Comparison of ENCODE assay signal across 10 cellular contexts in the genomic region with DNA sequence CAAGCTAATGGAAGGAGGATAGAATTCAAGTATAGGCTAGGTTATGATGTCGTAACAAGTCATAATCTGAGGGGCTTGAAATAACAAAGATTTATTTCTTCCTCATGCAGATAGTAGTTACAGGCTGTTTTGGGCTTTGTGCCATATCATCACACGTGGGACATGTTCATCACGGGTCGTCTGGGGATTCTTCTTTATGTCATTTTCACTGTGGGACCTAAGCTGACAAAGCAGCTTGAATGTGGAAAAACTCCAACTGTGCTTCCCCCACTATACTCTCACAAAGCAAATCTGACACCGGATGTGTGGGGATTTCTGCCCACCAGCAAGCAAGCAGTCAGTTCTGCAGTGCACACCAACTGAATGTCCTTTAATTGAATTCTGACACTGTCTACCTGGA.
"Had no signal": no experiment of that assay in that cellular context is flagged by ENCODE, and none has a peak within 500 bp of the region (broad histone marks: within the 10 kb centered on the region; RNA-seq: fewer than 3 reads in every experiment).

No MANE protein-coding gene starts in this region.

- DNase-seq: activated CD8-positive, alpha-beta memory T cell treated with anti-CD3 and anti-CD28 coated beads, Interleukin-2, amount 50 U/mL, for 4 hours; activated CD8-positive, alpha-beta T cell treated with anti-CD3 and anti-CD28 coated beads for 36 hours; activated naive CD4-positive, alpha-beta T cell; effector CD4-positive, alpha-beta T cell; left ventricle myocardium superior; ovary; stimulated activated CD4-positive, alpha-beta T cell treated with anti-CD3 and anti-CD28 coated beads, Interleukin-4, amount 100 ng/mL, for 1 hour; testis had no signal

- H3K4me1 ChIP-seq: neural progenitor cell, testis had no signal

- H2AFZ ChIP-seq: hepatocyte, neural progenitor cell had no signal

- H3K9me3 ChIP-seq: ovary, testis had no signal

- H3K27ac ChIP-seq: neural progenitor cell, ovary, testis had no signal

- H3K36me3 ChIP-seq: neural progenitor cell, ovary had no signal

- H3K4me3 ChIP-seq: hepatocyte, neural progenitor cell, ovary, testis had no signal

- H3K27me3 ChIP-seq: hepatocyte, neural progenitor cell, ovary, testis had no signal

- H3K79me2 ChIP-seq: hepatocyte had no signal

- H3K4me2 ChIP-seq: hepatocyte, neural progenitor cell had no signal

- H3K9ac ChIP-seq: neural progenitor cell had no signal

- ATAC-seq: activated CD8-positive, alpha-beta T cell treated with anti-CD3 and anti-CD28 coated beads for 36 hours; left ventricle myocardium superior had no signal
